1 cellular context compared by ENCODE assay signal in genomic region chr5:131564229-131564652, GRCh38.
TF ChIP-seq lines count a peak whose summit lies in the region.

No MANE protein-coding gene starts in this region.

TF ChIP-seq in IMR-90, 13 proteins besides CTCF, POLR2A, EP300 and RAD21:
- no peak for TF ChIP-seq ELK1 (IDR thresholded peaks at IDR 0.05; ENCODE audit: borderline replicate concordance, low read depth, low read length)
- peak; percentile 59 for TF ChIP-seq MAFK (IDR thresholded peaks at IDR 0.05; ENCODE audit: low read depth, low read length)
